In the genomic region with DNA sequence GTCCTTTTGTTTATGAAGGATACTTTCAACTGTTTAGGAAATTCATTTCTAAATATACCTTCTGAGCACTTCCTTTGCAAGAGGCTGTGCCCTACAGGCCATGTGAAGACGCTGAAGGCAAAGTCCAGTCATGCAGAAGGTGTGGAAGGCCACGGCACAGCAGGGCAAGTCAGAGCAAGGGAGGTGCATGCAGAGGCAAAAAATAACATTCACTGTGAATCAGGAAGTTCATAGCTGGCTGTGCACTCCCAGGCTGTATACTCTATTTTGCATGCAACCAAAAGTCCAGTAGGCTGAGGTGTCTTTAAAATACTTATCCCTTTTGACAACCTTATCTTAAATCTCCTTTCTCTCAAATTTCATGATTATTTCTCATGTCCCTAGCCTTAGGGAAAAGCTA, we compare ENCODE assay signal across 8 cellular contexts. TPM values are rescaled to one million over a fixed set of nuclear protein-coding genes. Genes with fewer than 3 reads are reported as not detected.
A peak's percentile ranks its signal among the peaks of the same experiment; 100 is the strongest.
DNase-seq lines count a peak whose midpoint lies in the region; ATAC-seq and TF ChIP-seq lines count a peak whose summit lies in the region.

No MANE protein-coding gene starts in this region.

- 63% methylated on average over 2 of the region's 2 CpGs for WGBS in SK-N-SH (ENCODE audit: low lambda C conversion rate)

- peaks cover 35% of the 10 kb centered on the region for H4K20me1 ChIP-seq in SK-N-SH (ENCODE audit: insufficient read depth)

- peaks cover 16% of the 10 kb centered on the region for H3F3A ChIP-seq in SK-N-SH (replicated peaks; ENCODE audit: insufficient read depth)

- H3K27ac Mint-ChIP-seq in activated T-cell treated with anti-CD3 and anti-CD28 coated beads, Interleukin-2, amount 50 U/mL, for 72 hours = peak overlapping the region; percentile 89

- H3K4me3 ChIP-seq in SK-N-SH (ENCODE audit: low read depth in 2 of 2, low read length in 1 of 2) = no peak overlapping the region
- no peak overlapping the region for H3K4me3 ChIP-seq in fibroblast of pulmonary artery (replicated peaks; ENCODE audit: low read depth, low read length)
- H3K4me3 ChIP-seq in skeletal muscle satellite cell (ENCODE audit: low read length) = peak overlapping the region; percentile 18
- H3K4me3 ChIP-seq in coronary artery = no peak overlapping the region
- no peak overlapping the region for H3K4me3 ChIP-seq in BE2C (ENCODE audit: low read depth, low read length)

- H3K27ac ChIP-seq in SK-N-SH (ENCODE audit: low read depth in 2 of 2, low read length in 1 of 2) (peak overlapping the region; percentile 28 to 57), coronary artery (no peak overlapping the region)

- CTCF ChIA-PET in SK-N-SH (lab: Yijun Ruan, JAX) = interaction anchor here (0.8 to 1.6 kb wide), 3 partner anchors 17 to 548 kb away, joined by 3 to 6 read pairs (median 5); no protein-coding TSS in a partner anchor

- H3K9me3 Mint-ChIP-seq in activated T-cell treated with anti-CD3 and anti-CD28 coated beads, Interleukin-2, amount 50 U/mL, for 72 hours = no peaks in the 10 kb centered on the region

- H3K9me3 ChIP-seq in SK-N-SH = no peaks in the 10 kb centered on the region
- no peaks in the 10 kb centered on the region for H3K9me3 ChIP-seq in skeletal muscle satellite cell (replicated peaks; ENCODE audit: low read length)
- H3K9me3 ChIP-seq in BE2C = no peaks in the 10 kb centered on the region

- ATAC-seq in activated T-cell treated with anti-CD3 and anti-CD28 coated beads, Interleukin-2, amount 50 U/mL, for 72 hours (replicated peaks in 1 of 2) = no peak
- no peak for ATAC-seq in GM21381 (IDR thresholded peaks at IDR 0.05; ENCODE audit: unreplicated experiment)

- H3K36me3 ChIP-seq in SK-N-SH (replicated peaks in 1 of 2; ENCODE audit: control insufficient read depth in 1 of 2, insufficient read depth in 2 of 2, low read length in 1 of 2) = peaks cover 0 to 5% of the 10 kb centered on the region in 2 experiments
- H3K36me3 ChIP-seq in skeletal muscle satellite cell (ENCODE audit: insufficient read depth, low read length) = no peaks in the 10 kb centered on the region
- no peaks in the 10 kb centered on the region for H3K36me3 ChIP-seq in BE2C

- no peaks in the 10 kb centered on the region for H3K9me2 ChIP-seq in SK-N-SH

- no peaks in the 10 kb centered on the region for H3K27me3 ChIP-seq in SK-N-SH (ENCODE audit: insufficient read depth)
- no peaks in the 10 kb centered on the region for H3K27me3 ChIP-seq in skeletal muscle satellite cell (ENCODE audit: control insufficient read depth, insufficient read depth, low read length)
- no peaks in the 10 kb centered on the region for H3K27me3 ChIP-seq in BE2C

- H3K36me3 Mint-ChIP-seq in activated T-cell treated with anti-CD3 and anti-CD28 coated beads, Interleukin-2, amount 50 U/mL, for 72 hours (ENCODE audit: insufficient read depth in 2 of 2) = no peaks in the 10 kb centered on the region

- peak overlapping the region; percentile 64 for H3K4me2 ChIP-seq in SK-N-SH
- peak overlapping the region; percentile 60 for H3K4me2 ChIP-seq in skeletal muscle satellite cell (ENCODE audit: low read length)

- H3K9ac ChIP-seq in SK-N-SH = no peak overlapping the region
- H3K9ac ChIP-seq in skeletal muscle satellite cell (ENCODE audit: low read depth, low read length) = peak overlapping the region; percentile 34

- no peak for TF ChIP-seq EP300 in SK-N-SH (IDR thresholded peaks at IDR 0.05; ENCODE audit: borderline replicate concordance in 1 of 2, low read depth in 1 of 2, low read length in 1 of 2)

- peaks cover 75% of the 10 kb centered on the region for H3K4me1 Mint-ChIP-seq in activated T-cell treated with anti-CD3 and anti-CD28 coated beads, Interleukin-2, amount 50 U/mL, for 72 hours (ENCODE audit: low read depth)

- H3K4me1 ChIP-seq in SK-N-SH (ENCODE audit: control insufficient read depth in 1 of 2, insufficient read depth in 2 of 2, low read depth in 1 of 2, low read length in 1 of 2) (peaks cover 11 to 41% of the 10 kb centered on the region in 2 experiments; a peak in 3 of 4 replicates), skeletal muscle satellite cell (ENCODE audit: control insufficient read depth, insufficient read depth, low read length) (peaks cover 38% of the 10 kb centered on the region), BE2C (peaks cover 27% of the 10 kb centered on the region)

- no peak for DNase-seq in activated T-cell treated with anti-CD3 and anti-CD28 coated beads, Interleukin-2, amount 50 U/mL, for 72 hours
- no peak for DNase-seq in activated T-cell treated with anti-CD3 and anti-CD28 coated beads, Interleukin-2, amount 50 U/mL, for 48 hours
- no peak for DNase-seq in SK-N-SH
- DNase-seq in fibroblast of pulmonary artery (ENCODE audit: low read depth) = peak; percentile 39
- DNase-seq in coronary artery (ENCODE audit: low spot score) = no peak
- no peak for DNase-seq in BE2C

- POLR2A ChIA-PET in SK-N-SH (lab: Yijun Ruan, JAX) = no interaction called here

- no peaks in the 10 kb centered on the region for H3K27me3 Mint-ChIP-seq in activated T-cell treated with anti-CD3 and anti-CD28 coated beads, Interleukin-2, amount 50 U/mL, for 72 hours (ENCODE audit: low read depth)

- H3K79me2 ChIP-seq in SK-N-SH (ENCODE audit: insufficient read depth) = peaks cover 97% of the 10 kb centered on the region

- TF ChIP-seq RAD21 in SK-N-SH (IDR thresholded peaks at IDR 0.05; ENCODE audit: low read length) = no peak

- TF ChIP-seq CTCF in SK-N-SH (IDR thresholded peaks at IDR 0.05) (no peak), fibroblast of pulmonary artery (IDR thresholded peaks at IDR 0.05; ENCODE audit: low read length, missing control alignments) (no peak), coronary artery (IDR thresholded peaks at IDR 0.05) (no peak), BE2C (IDR thresholded peaks at IDR 0.05; ENCODE audit: low read depth, low read length) (no peak)

- H3K4me3 Mint-ChIP-seq in activated T-cell treated with anti-CD3 and anti-CD28 coated beads, Interleukin-2, amount 50 U/mL, for 72 hours = peak overlapping the region; percentile 18 to 27

- H2AFZ ChIP-seq in SK-N-SH (ENCODE audit: low read depth) = no peak overlapping the region

TF ChIP-seq in SK-N-SH, 30 proteins besides CTCF, POLR2A, EP300 and RAD21:
- TF ChIP-seq, protein P1, sequence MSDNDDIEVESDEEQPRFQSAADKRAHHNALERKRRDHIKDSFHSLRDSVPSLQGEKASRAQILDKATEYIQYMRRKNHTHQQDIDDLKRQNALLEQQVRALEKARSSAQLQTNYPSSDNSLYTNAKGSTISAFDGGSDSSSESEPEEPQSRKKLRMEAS (IDR thresholded peaks at IDR 0.05; ENCODE audit: low read depth) = 0 out of 2 replicates have a peak, but pooled peaks have one; percentile 30
- TF ChIP-seq JUND (IDR thresholded peaks at IDR 0.05) = no peak

RNA-seq across cellular contexts. Expression of gene GNAQ, which starts 50.3 kb away (rescaled TPM):
- total RNA-seq in activated T-cell treated with anti-CD3 and anti-CD28 coated beads, Interleukin-2, amount 50 U/mL, for 72 hours = 10 to 100 TPM; 22.3 to 22.7 TPM
- 20.9 and 28.5 TPM in 2 replicates for polyA plus RNA-seq in SK-N-SH (2012; rRNA removed)
- 35.6 and 46.1 TPM in 2 replicates for polyA plus RNA-seq in SK-N-SH (2012; cell fraction: cytosol; rRNA removed)
- 11.1 and 25.5 TPM in 2 replicates for polyA plus RNA-seq in SK-N-SH (2012; cell fraction: nucleus; rRNA removed)
- total RNA-seq in skeletal muscle satellite cell (2012; rRNA removed) = 27.7 and 30.2 TPM in 2 replicates
- polyA plus RNA-seq in BE2C (2012; ENCODE audit: insufficient read depth, insufficient read length, low read depth) = 13.8 TPM

Comparison
In these comparisons a context has a peak if more than half of its experiments do, and no peak if none do; other contexts are left out.
1. H3K27ac ChIP-seq: peak in SK-N-SH (2 of 2); none in coronary artery (0 of 2).